Comparison of ENCODE assay signal across 14 cellular contexts in the genomic region with DNA sequence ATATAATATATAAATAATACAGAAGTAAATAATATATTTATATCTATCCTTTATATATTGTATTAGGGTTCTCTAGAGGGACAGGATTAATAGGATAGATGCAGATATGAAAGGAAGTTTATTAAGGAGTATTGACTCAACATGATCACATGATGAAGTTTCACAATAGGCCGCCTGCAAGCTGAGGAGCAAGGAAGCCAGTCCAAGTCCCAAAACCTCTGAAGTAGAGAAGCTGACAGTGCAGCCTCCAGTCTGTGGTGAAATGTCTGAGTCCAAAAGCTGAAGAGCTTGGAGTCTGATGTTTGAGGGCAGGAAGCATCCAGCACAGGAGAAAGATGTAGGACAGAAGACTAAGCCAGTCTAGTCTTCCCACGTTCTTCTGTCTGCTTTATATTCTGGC. TPM values are rescaled to one million over a fixed set of nuclear protein-coding genes. Genes with fewer than 3 reads are reported as not detected.
DNase-seq lines count a peak whose midpoint lies in the region; ATAC-seq, FAIRE-seq and TF ChIP-seq lines count a peak whose summit lies in the region.
"Had no signal": no experiment of that assay in that cellular context is flagged by ENCODE, and none has a peak within 500 bp of the region (broad histone marks: within the 10 kb centered on the region; RNA-seq: fewer than 3 reads in every experiment).

No MANE protein-coding gene starts in this region.

- BruUV-seq in Caco-2 (replicated peaks; lab: Mats Ljungman, UMichigan), result no TSS peak

- TF ChIP-seq CTCF in BE2C (IDR thresholded peaks at IDR 0.05; ENCODE audit: low read depth, low read length), result no peak
- TF ChIP-seq CTCF in Caco-2 (IDR thresholded peaks at IDR 0.05; ENCODE audit: insufficient read depth in 1 of 2, low read depth in 1 of 2, low read length in 1 of 2, severe bottlenecking in 1 of 2, unreplicated experiment in 1 of 2), result no peak

- peaks cover 0 to 11% (median 4%) of the 10 kb centered on the region in 5 donors for H3K27me3 Mint-ChIP-seq in naive thymus-derived CD4-positive, alpha-beta T cell
- H3K27me3 Mint-ChIP-seq in Caco-2 (ENCODE audit: insufficient read depth, unreplicated experiment), result peaks cover 11% of the 10 kb centered on the region

- H3K27ac Mint-ChIP-seq in naive thymus-derived CD4-positive, alpha-beta T cell, result no peak overlapping the region
- no peak overlapping the region for H3K27ac Mint-ChIP-seq in Caco-2 (ENCODE audit: unreplicated experiment)
- H3K27ac Mint-ChIP-seq: activated T-helper 17 cell treated with anti-CD3 and anti-CD28 coated beads, Interleukin-2, amount 50 U/mL, for 72 hours had no signal

- no peak for TF ChIP-seq POLR2A in H54 (IDR thresholded peaks at IDR 0.05; ENCODE audit: low read depth, low read length)

- no peaks in the 10 kb centered on the region for H3K27me3 ChIP-seq in naive thymus-derived CD4-positive, alpha-beta T cell (ENCODE audit: control insufficient read depth in 2 of 2, insufficient read depth in 2 of 2, low read length in 2 of 2)
- H3K27me3 ChIP-seq in BE2C, result peaks cover 8% of the 10 kb centered on the region
- no peaks in the 10 kb centered on the region for H3K27me3 ChIP-seq in Caco-2 (replicated peaks; ENCODE audit: control insufficient read depth, insufficient read depth, low read length)
- H3K27me3 ChIP-seq: BLaER1 treated with 17β-estradiol and CSF1 and Interleukin-3, amounts not matched to agents 10 nM and 100 nM had no signal

- intact Hi-C loops in naive thymus-derived CD4-positive, alpha-beta T cell (cut with micrococcal nuclease), result no loop called here
- intact Hi-C loops in Caco-2 (cut with micrococcal nuclease; ENCODE audit: unreplicated experiment), result no loop called here

- H3K9me3 ChIP-seq in naive thymus-derived CD4-positive, alpha-beta T cell (ENCODE audit: control insufficient read depth in 2 of 3, low read length in 3 of 3), result no peaks in the 10 kb centered on the region
- no peaks in the 10 kb centered on the region for H3K9me3 ChIP-seq in BE2C
- no peaks in the 10 kb centered on the region for H3K9me3 ChIP-seq in Caco-2
- H3K9me3 ChIP-seq: mucosa of descending colon had no signal

- POLR2A ChIA-PET in naive thymus-derived CD4-positive, alpha-beta T cell (lab: Charles Lee), result no interaction called here
- POLR2A ChIA-PET in Caco-2 (lab: Charles Lee), result no interaction called here

- H3K4me3 Mint-ChIP-seq in naive thymus-derived CD4-positive, alpha-beta T cell, result no peak overlapping the region
- H3K4me3 Mint-ChIP-seq in Caco-2 (ENCODE audit: unreplicated experiment), result no peak overlapping the region
- H3K4me3 Mint-ChIP-seq: activated T-helper 17 cell treated with anti-CD3 and anti-CD28 coated beads, Interleukin-2, amount 50 U/mL, for 72 hours had no signal

- peak; percentile 54 for DNase-seq in CD1c-positive myeloid dendritic cell (ENCODE audit: extremely low spot score)
- DNase-seq in RPMI7951 (ENCODE audit: low read depth), result peak; percentile 53
- DNase-seq in fibroblast of peridontal ligament (ENCODE audit: extremely low read depth), result peak; percentile 73
- peak; percentile 44 for DNase-seq in pons (ENCODE audit: low spot score)
- no peak for DNase-seq in H54 (ENCODE audit: insufficient read length, low spot score)
- no peak for DNase-seq in naive thymus-derived CD4-positive, alpha-beta T cell
- no peak for DNase-seq in BE2C
- no peak for DNase-seq in Caco-2
- DNase-seq: hippocampal formation had no signal

- no peaks in the 10 kb centered on the region for H3K4me1 ChIP-seq in naive thymus-derived CD4-positive, alpha-beta T cell (ENCODE audit: control insufficient read depth in 2 of 2, insufficient read depth in 2 of 2, low read length in 2 of 2)
- H3K4me1 ChIP-seq in BE2C, result no peaks in the 10 kb centered on the region
- H3K4me1 ChIP-seq in Caco-2, result no peaks in the 10 kb centered on the region

- H3K36me3 Mint-ChIP-seq in naive thymus-derived CD4-positive, alpha-beta T cell, result peaks cover 0 to 4% (median 0%) of the 10 kb centered on the region in 5 donors
- no peaks in the 10 kb centered on the region for H3K36me3 Mint-ChIP-seq in Caco-2 (ENCODE audit: insufficient read depth, unreplicated experiment)

- no peak overlapping the region for H3K27ac ChIP-seq in naive thymus-derived CD4-positive, alpha-beta T cell (ENCODE audit: low read depth, low read length)
- H3K27ac ChIP-seq: KMS-11 had no signal

- H3K36me3 ChIP-seq in naive thymus-derived CD4-positive, alpha-beta T cell (ENCODE audit: control insufficient read depth in 2 of 3, insufficient read depth in 3 of 3, low read length in 3 of 3), result no peaks in the 10 kb centered on the region
- H3K36me3 ChIP-seq in BE2C (no peaks in the 10 kb centered on the region), Caco-2 (ENCODE audit: control insufficient read depth, insufficient read depth, low read length) (no peaks in the 10 kb centered on the region)
- H3K36me3 ChIP-seq: BLaER1 treated with 17β-estradiol and CSF1 and Interleukin-3, amounts not matched to agents 10 nM and 100 nM had no signal

- ATAC-seq in naive thymus-derived CD4-positive, alpha-beta T cell, result no peak
- ATAC-seq: activated T-helper 17 cell treated with anti-CD3 and anti-CD28 coated beads, Interleukin-2, amount 50 U/mL, for 72 hours; mucosa of descending colon had no signal

- FAIRE-seq in H54 (lab: Jason Lieb, UNC), result no peak

- CTCF ChIA-PET in naive thymus-derived CD4-positive, alpha-beta T cell (lab: Charles Lee), result no interaction called here
- CTCF ChIA-PET in Caco-2 (lab: Charles Lee), result no interaction called here

- H3K9me3 Mint-ChIP-seq in naive thymus-derived CD4-positive, alpha-beta T cell, result peaks cover 0 to 2% (median 0%) of the 10 kb centered on the region in 11 donors
- no peaks in the 10 kb centered on the region for H3K9me3 Mint-ChIP-seq in Caco-2 (ENCODE audit: unreplicated experiment)

- H3K4me1 Mint-ChIP-seq in naive thymus-derived CD4-positive, alpha-beta T cell, result peaks cover 0 to 1% (median 0%) of the 10 kb centered on the region in 7 donors
- no peaks in the 10 kb centered on the region for H3K4me1 Mint-ChIP-seq in Caco-2 (ENCODE audit: low read depth, unreplicated experiment)
- H3K4me1 Mint-ChIP-seq: activated T-helper 17 cell treated with anti-CD3 and anti-CD28 coated beads, Interleukin-2, amount 50 U/mL, for 72 hours had no signal

- H3K4me3 ChIP-seq in naive thymus-derived CD4-positive, alpha-beta T cell (ENCODE audit: low read length), result no peak overlapping the region
- no peak overlapping the region for H3K4me3 ChIP-seq in BE2C (ENCODE audit: low read depth, low read length)
- no peak overlapping the region for H3K4me3 ChIP-seq in Caco-2 (ENCODE audit: low read depth, low read length)
- H3K4me3 ChIP-seq: BLaER1 treated with 17β-estradiol and CSF1 and Interleukin-3, amounts not matched to agents 10 nM and 100 nM; mucosa of descending colon had no signal

RNA-seq across cellular contexts. Expression of a gene that starts 24.9 kb away (rescaled TPM):
- 4.0 TPM in 2 replicates for total RNA-seq in RPMI7951 (2014; rRNA removed; shearing (Covaris generic))
- not detected for total RNA-seq in naive thymus-derived CD4-positive, alpha-beta T cell
- not detected for polyA plus RNA-seq in naive thymus-derived CD4-positive, alpha-beta T cell
- not detected for polyA plus RNA-seq in BE2C (2012; ENCODE audit: insufficient read depth, insufficient read length, low read depth)
- total RNA-seq in Caco-2 (2022), result 0.74 and 0.84 TPM in 2 replicates
- total RNA-seq: activated T-helper 17 cell treated with anti-CD3 and anti-CD28 coated beads, Interleukin-2, amount 50 U/mL, for 72 hours; chondrocyte had no signal

RNA-seq across cellular contexts. Expression of a gene that starts 43.6 kb away (rescaled TPM):
- 353 and 358 TPM in 2 replicates for total RNA-seq in RPMI7951 (2014; rRNA removed; shearing (Covaris generic))
- 100 to 1,000 TPM in 3 of 5 experiments, 10 to 100 TPM in 2; 62.2 to 108 (median 100) TPM for total RNA-seq in naive thymus-derived CD4-positive, alpha-beta T cell
- polyA plus RNA-seq in naive thymus-derived CD4-positive, alpha-beta T cell, result 100 to 1,000 TPM; 169 to 206 TPM
- polyA plus RNA-seq in BE2C (2012; ENCODE audit: insufficient read depth, insufficient read length, low read depth), result 436 TPM
- total RNA-seq in Caco-2 (2022), result 58.6 and 62.8 TPM in 2 replicates

RNA-seq across cellular contexts. Expression of a gene that starts 46.4 kb away (rescaled TPM):
- 1.4 and 2.6 TPM in 2 replicates for total RNA-seq in RPMI7951 (2014; rRNA removed; shearing (Covaris generic))
- not detected for total RNA-seq in naive thymus-derived CD4-positive, alpha-beta T cell
- polyA plus RNA-seq in naive thymus-derived CD4-positive, alpha-beta T cell, result not detected
- polyA plus RNA-seq in BE2C (2012; ENCODE audit: insufficient read depth, insufficient read length, low read depth), result 0.22 TPM
- not detected in 2 replicates for total RNA-seq in Caco-2 (2022)
- total RNA-seq: activated T-helper 17 cell treated with anti-CD3 and anti-CD28 coated beads, Interleukin-2, amount 50 U/mL, for 72 hours; chondrocyte had no signal

Comparison
In these comparisons a context has a peak if more than half of its experiments do, and no peak if none do; other contexts are left out.
1. DNase-seq: peak in CD1c-positive myeloid dendritic cell (single experiment), RPMI7951 (single experiment), fibroblast of peridontal ligament (single experiment) and pons (single experiment); none in H54 (single experiment), naive thymus-derived CD4-positive, alpha-beta T cell (0 of 9), BE2C (single experiment) and Caco-2 (0 of 2).